Comparison of ENCODE assay signal across 1 cellular context in the genomic region with DNA sequence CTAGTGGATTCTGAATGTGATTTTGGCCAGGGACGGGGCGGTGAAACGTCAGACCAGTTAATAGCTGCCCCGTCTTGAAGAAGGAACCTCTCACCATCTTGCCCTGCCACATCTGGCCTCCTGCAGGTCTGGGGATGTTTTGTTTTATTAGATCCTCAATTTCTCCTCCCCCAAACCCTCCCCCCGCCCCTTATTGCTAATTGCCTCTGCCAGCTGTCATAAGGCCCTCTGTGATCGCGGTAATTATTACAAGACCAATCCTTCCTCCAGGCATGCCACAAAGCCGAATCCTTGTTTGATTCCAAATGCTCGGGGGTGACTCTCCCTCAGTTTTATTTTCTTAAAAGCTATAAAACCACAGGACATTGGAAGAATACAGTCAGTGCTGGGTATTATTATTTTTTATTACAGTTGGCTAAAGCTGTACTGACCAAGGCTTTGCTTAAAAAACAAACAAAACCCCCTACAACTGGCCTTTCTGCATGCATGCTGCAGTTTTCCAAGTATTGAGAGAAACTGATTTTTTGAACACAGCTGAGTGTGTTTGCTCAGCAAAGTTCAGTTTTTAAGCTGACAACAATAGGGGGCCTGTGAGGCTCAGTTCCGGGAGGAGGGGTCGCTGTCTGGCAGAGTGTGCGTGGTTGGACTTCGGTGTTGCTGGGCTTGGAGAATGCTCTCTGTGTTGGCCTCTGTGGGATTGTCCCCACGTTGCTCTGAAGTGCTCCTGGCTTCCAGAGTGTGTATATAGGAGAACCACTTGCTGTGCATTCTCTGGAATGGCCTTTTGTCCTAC.
A peak's percentile ranks its signal among the peaks of the same experiment; 100 is the strongest.
TF ChIP-seq lines count a peak whose summit lies in the region.

No MANE protein-coding gene starts in this region.

TF ChIP-seq in HepG2, 621 proteins besides CTCF, POLR2A, EP300 and RAD21 (continues in another document):
- TF ChIP-seq ZNF567 (CRISPR knock-in tag; IDR thresholded peaks at IDR 0.05; ENCODE audit: borderline replicate concordance), result no peak
- TF ChIP-seq SMC3 (IDR thresholded peaks at IDR 0.05; ENCODE audit: low read length), result no peak
- no peak for TF ChIP-seq ZNF792 (CRISPR knock-in tag; IDR thresholded peaks at IDR 0.05)
- TF ChIP-seq IKZF1 (IDR thresholded peaks at IDR 0.05), result no peak
- no peak for TF ChIP-seq ZNF660 (CRISPR knock-in tag; IDR thresholded peaks at IDR 0.05; ENCODE audit: borderline replicate concordance, low read depth)
- TF ChIP-seq RFXANK (CRISPR knock-in tag; IDR thresholded peaks at IDR 0.05), result no peak
- TF ChIP-seq, protein P1, sequence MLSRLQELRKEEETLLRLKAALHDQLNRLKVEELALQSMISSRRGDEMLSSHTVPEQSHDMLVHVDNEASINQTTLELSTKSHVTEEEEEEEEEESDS (CRISPR knock-in tag; IDR thresholded peaks at IDR 0.05; ENCODE audit: borderline replicate concordance), result no peak; the same call in 1 of the 2 replicates
- no peak for TF ChIP-seq PHB2 (IDR thresholded peaks at IDR 0.05; ENCODE audit: partially characterized antibody)
- TF ChIP-seq ZNF160 (CRISPR knock-in tag; IDR thresholded peaks at IDR 0.05), result no peak
- no peak for TF ChIP-seq ZNF207 (IDR thresholded peaks at IDR 0.05; ENCODE audit: borderline replicate concordance)
- TF ChIP-seq, protein P2, sequence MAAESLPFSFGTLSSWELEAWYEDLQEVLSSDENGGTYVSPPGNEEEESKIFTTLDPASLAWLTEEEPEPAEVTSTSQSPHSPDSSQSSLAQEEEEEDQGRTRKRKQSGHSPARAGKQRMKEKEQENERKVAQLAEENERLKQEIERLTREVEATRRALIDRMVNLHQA (CRISPR knock-in tag; IDR thresholded peaks at IDR 0.05), result no peak
- TF ChIP-seq ZNF382 (CRISPR knock-in tag; IDR thresholded peaks at IDR 0.05; ENCODE audit: borderline replicate concordance), result no peak
- no peak for TF ChIP-seq ZEB1 (IDR thresholded peaks at IDR 0.05; ENCODE audit: insufficient replicate concordance, low read depth)
- TF ChIP-seq SP1 (IDR thresholded peaks at IDR 0.05), result no peak
- TF ChIP-seq SP1 (CRISPR knock-in tag; IDR thresholded peaks at IDR 0.05), result no peak
- peak; percentile 65; the same call in 1 of the 2 replicates for TF ChIP-seq DPF2 (CRISPR knock-in tag; IDR thresholded peaks at IDR 0.05; ENCODE audit: borderline replicate concordance, low read depth)
- no peak for TF ChIP-seq ZNF33A (CRISPR knock-in tag; IDR thresholded peaks at IDR 0.05; ENCODE audit: borderline replicate concordance)
- 0 out of 4 replicates have a peak, but pooled peaks of 1 of the 2 experiments have one; percentile 32 for TF ChIP-seq REST (IDR thresholded peaks at IDR 0.05; ENCODE audit: borderline replicate concordance in 1 of 2, low read depth in 1 of 2, low read length in 2 of 2)
- TF ChIP-seq SMAD1 (CRISPR knock-in tag; IDR thresholded peaks at IDR 0.05; ENCODE audit: borderline replicate concordance, low read depth), result no peak
- TF ChIP-seq SRSF1 (optimal IDR thresholded peaks at IDR 0.05; ENCODE audit: low read depth, low read length), result no peak
- TF ChIP-seq, protein P3, sequence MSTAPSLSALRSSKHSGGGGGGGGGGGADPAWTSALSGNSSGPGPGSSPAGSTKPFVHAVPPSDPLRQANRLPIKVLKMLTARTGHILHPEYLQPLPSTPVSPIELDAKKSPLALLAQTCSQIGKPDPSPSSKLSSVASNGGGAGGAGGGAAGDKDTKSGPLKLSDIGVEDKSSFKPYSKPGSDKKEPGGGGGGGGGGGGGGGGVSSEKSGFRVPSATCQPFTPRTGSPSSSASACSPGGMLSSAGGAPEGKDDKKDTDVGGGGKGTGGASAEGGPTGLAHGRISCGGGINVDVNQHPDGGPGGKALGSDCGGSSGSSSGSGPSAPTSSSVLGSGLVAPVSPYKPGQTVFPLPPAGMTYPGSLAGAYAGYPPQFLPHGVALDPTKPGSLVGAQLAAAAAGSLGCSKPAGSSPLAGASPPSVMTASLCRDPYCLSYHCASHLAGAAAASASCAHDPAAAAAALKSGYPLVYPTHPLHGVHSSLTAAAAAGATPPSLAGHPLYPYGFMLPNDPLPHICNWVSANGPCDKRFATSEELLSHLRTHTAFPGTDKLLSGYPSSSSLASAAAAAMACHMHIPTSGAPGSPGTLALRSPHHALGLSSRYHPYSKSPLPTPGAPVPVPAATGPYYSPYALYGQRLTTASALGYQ (CRISPR knock-in tag; IDR thresholded peaks at IDR 0.05), result peak; percentile 65; the same call in 1 of the 2 replicates
- no peak for TF ChIP-seq NBN (conservative IDR thresholded peaks at IDR 0.05)
- 0 out of 2 replicates have a peak, but pooled peaks have one; percentile 32 for TF ChIP-seq ZNF775 (CRISPR knock-in tag; IDR thresholded peaks at IDR 0.05; ENCODE audit: borderline replicate concordance)
- TF ChIP-seq GATA4 (IDR thresholded peaks at IDR 0.05; ENCODE audit: borderline replicate concordance, low read depth), result no peak
- TF ChIP-seq ZSCAN31 (CRISPR knock-in tag; IDR thresholded peaks at IDR 0.05; ENCODE audit: low read depth), result peak; percentile 57; the same call in 1 of the 2 replicates
- no peak for TF ChIP-seq SIN3B (IDR thresholded peaks at IDR 0.05; ENCODE audit: low read length)
- TF ChIP-seq TSC22D2 (CRISPR knock-in tag; IDR thresholded peaks at IDR 0.05; ENCODE audit: borderline replicate concordance), result no peak
- TF ChIP-seq ZNF10 (CRISPR knock-in tag; IDR thresholded peaks at IDR 0.05; ENCODE audit: borderline replicate concordance, low read depth), result no peak
- TF ChIP-seq ZNF512 (CRISPR knock-in tag; IDR thresholded peaks at IDR 0.05), result no peak
- TF ChIP-seq ZNF232 (CRISPR knock-in tag; IDR thresholded peaks at IDR 0.05; ENCODE audit: borderline replicate concordance), result peak; percentile 38; the same call in 1 of the 2 replicates
- peak; percentile 78 for TF ChIP-seq BCL6 (CRISPR knock-in tag; IDR thresholded peaks at IDR 0.05)
- no peak for TF ChIP-seq PLSCR1 (CRISPR knock-in tag; IDR thresholded peaks at IDR 0.05; ENCODE audit: borderline replicate concordance)
- no peak for TF ChIP-seq ZBTB8A (CRISPR knock-in tag; IDR thresholded peaks at IDR 0.05; ENCODE audit: borderline replicate concordance, low read depth)
- TF ChIP-seq XBP1 (CRISPR knock-in tag; IDR thresholded peaks at IDR 0.05), result no peak
- peak; percentile 71; the same call in 1 of the 2 replicates for TF ChIP-seq ZSCAN29 (CRISPR knock-in tag; conservative IDR thresholded peaks at IDR 0.05)
- TF ChIP-seq SALL2 (CRISPR knock-in tag; IDR thresholded peaks at IDR 0.05), result no peak
- peak; percentile 58 for TF ChIP-seq POLR2G (IDR thresholded peaks at IDR 0.05; ENCODE audit: low read depth, low read length)
- TF ChIP-seq, protein P4, sequence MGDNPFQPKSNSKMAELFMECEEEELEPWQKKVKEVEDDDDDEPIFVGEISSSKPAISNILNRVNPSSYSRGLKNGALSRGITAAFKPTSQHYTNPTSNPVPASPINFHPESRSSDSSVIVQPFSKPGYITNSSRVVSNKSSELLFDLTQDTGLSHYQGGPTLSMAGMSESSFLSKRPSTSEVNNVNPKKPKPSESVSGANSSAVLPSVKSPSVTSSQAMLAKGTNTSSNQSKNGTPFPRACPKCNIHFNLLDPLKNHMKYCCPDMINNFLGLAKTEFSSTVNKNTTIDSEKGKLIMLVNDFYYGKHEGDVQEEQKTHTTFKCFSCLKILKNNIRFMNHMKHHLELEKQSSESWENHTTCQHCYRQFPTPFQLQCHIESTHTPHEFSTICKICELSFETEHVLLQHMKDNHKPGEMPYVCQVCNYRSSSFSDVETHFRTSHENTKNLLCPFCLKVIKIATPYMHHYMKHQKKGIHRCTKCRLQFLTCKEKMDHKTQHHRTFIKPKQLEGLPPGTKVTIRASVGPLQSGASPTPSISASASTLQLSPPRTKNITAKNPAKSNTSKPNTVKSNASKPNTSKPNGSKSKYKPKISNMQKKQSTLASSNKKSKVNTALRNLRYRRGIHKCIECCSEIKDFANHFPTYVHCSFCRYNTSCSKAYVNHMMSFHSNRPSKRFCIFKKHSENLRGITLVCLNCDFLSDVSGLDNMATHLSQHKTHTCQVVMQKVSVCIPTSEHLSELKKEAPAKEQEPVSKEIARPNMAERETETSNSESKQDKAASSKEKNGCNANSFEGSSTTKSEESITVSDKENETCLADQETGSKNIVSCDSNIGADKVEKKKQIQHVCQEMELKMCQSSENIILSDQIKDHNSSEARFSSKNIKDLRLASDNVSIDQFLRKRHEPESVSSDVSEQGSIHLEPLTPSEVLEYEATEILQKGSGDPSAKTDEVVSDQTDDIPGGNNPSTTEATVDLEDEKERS (CRISPR knock-in tag; IDR thresholded peaks at IDR 0.05), result no peak
- TF ChIP-seq SMYD3 (CRISPR knock-in tag; IDR thresholded peaks at IDR 0.05), result no peak
- TF ChIP-seq, protein P5, sequence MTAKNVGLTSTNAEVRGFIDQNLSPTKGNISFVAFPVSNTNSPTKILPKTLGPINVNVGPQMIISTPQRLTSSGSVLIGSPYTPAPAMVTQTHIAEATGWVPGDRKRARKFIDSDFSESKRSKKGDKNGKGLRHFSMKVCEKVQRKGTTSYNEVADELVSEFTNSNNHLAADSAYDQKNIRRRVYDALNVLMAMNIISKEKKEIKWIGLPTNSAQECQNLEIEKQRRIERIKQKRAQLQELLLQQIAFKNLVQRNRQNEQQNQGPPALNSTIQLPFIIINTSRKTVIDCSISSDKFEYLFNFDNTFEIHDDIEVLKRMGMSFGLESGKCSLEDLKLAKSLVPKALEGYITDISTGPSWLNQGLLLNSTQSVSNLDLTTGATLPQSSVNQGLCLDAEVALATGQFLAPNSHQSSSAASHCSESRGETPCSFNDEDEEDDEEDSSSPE (CRISPR knock-in tag; IDR thresholded peaks at IDR 0.05), result peak; percentile 40; the same call in 1 of the 2 replicates
- 0 out of 2 replicates have a peak, but pooled peaks have one; percentile 57 for TF ChIP-seq SNAPC2 (CRISPR knock-in tag; IDR thresholded peaks at IDR 0.05)
- no peak for TF ChIP-seq JUN (CRISPR knock-in tag; IDR thresholded peaks at IDR 0.05)
- no peak for TF ChIP-seq HNRNPK (IDR thresholded peaks at IDR 0.05; ENCODE audit: low read depth, low read length, poor library complexity, severe bottlenecking)
- peak; percentile 66 for TF ChIP-seq ZNF687 (CRISPR knock-in tag; IDR thresholded peaks at IDR 0.05)
- no peak for TF ChIP-seq ZNF333 (CRISPR knock-in tag; IDR thresholded peaks at IDR 0.05; ENCODE audit: borderline replicate concordance)
